ENCODE assay signal across 1 cellular context in the genomic region with DNA sequence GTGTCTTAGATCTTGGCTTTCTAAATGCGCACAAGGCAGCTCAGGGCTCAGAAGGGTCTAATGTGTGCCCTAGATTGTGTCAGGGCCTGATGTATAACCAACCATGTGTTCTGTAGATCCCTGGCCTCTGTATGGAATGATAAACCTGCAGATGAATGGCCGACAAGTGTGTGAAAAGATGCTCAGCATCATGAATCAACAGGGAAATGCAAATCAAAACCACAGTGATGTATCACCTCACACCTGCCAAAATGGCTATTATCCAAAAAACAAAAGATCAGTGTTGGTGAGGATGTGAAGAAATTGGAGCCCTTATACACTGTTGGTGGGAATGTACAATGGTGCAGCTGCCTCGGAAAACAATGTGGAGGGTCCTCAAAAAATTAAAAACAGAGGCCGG.
TF ChIP-seq lines count a peak whose summit lies in the region.

No MANE protein-coding gene starts in this region.

TF ChIP-seq in WTC11, 78 proteins besides CTCF, POLR2A, EP300 and RAD21 (continued from another document):
- TF ChIP-seq, protein P1, sequence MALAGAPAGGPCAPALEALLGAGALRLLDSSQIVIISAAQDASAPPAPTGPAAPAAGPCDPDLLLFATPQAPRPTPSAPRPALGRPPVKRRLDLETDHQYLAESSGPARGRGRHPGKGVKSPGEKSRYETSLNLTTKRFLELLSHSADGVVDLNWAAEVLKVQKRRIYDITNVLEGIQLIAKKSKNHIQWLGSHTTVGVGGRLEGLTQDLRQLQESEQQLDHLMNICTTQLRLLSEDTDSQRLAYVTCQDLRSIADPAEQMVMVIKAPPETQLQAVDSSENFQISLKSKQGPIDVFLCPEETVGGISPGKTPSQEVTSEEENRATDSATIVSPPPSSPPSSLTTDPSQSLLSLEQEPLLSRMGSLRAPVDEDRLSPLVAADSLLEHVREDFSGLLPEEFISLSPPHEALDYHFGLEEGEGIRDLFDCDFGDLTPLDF (CRISPR knock-in tag; IDR thresholded peaks at IDR 0.05), result no peak
- no peak for TF ChIP-seq ZNF138 (CRISPR knock-in tag; conservative IDR thresholded peaks at IDR 0.05)
- TF ChIP-seq, protein P2, sequence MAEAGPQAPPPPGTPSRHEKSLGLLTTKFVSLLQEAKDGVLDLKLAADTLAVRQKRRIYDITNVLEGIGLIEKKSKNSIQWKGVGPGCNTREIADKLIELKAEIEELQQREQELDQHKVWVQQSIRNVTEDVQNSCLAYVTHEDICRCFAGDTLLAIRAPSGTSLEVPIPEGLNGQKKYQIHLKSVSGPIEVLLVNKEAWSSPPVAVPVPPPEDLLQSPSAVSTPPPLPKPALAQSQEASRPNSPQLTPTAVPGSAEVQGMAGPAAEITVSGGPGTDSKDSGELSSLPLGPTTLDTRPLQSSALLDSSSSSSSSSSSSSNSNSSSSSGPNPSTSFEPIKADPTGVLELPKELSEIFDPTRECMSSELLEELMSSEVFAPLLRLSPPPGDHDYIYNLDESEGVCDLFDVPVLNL (CRISPR knock-in tag; IDR thresholded peaks at IDR 0.05; ENCODE audit: borderline replicate concordance, low read depth), result no peak
- TF ChIP-seq, protein P3, sequence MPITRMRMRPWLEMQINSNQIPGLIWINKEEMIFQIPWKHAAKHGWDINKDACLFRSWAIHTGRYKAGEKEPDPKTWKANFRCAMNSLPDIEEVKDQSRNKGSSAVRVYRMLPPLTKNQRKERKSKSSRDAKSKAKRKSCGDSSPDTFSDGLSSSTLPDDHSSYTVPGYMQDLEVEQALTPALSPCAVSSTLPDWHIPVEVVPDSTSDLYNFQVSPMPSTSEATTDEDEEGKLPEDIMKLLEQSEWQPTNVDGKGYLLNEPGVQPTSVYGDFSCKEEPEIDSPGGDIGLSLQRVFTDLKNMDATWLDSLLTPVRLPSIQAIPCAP (CRISPR knock-in tag; IDR thresholded peaks at IDR 0.05), result no peak
- TF ChIP-seq GABPB1 (CRISPR knock-in tag; IDR thresholded peaks at IDR 0.05), result no peak
- no peak for TF ChIP-seq ZNF219 (CRISPR knock-in tag; IDR thresholded peaks at IDR 0.05; ENCODE audit: borderline replicate concordance)
- TF ChIP-seq JAZF1 (CRISPR knock-in tag; IDR thresholded peaks at IDR 0.05), result no peak
- TF ChIP-seq KAT7 (CRISPR knock-in tag; IDR thresholded peaks at IDR 0.05; ENCODE audit: borderline replicate concordance), result no peak
